ENCODE assay signal across 16 cellular contexts in genomic region chr18:9181275-9181674, GRCh38.
"Had no signal": no experiment of that assay in that cellular context is flagged by ENCODE, and none has a peak within 500 bp of the region (broad histone marks: within the 10 kb centered on the region; RNA-seq: fewer than 3 reads in every experiment).

No MANE protein-coding gene starts in this region.

- H3K27me3 ChIP-seq: body of pancreas, testis had no signal

- H3K9me3 ChIP-seq: body of pancreas, mucosa of descending colon, psoas muscle, testis had no signal

- H3K4me3 ChIP-seq: body of pancreas, mucosa of descending colon, psoas muscle, testis had no signal

- DNase-seq: activated CD4-positive, alpha-beta T cell treated with anti-CD3 and anti-CD28 coated beads for 4 hours; activated naive CD4-positive, alpha-beta T cell treated with anti-CD3 and anti-CD28 coated beads, Interleukin-2, amount 10 ng/mL, durations not matched to agents 7 days and 5 days; amniotic stem cell; body of pancreas; central memory CD4-positive, alpha-beta T cell; endodermal cell; glutamatergic neuron; left cardiac atrium; mucosa of descending colon; psoas muscle; stimulated activated CD4-positive, alpha-beta T cell treated with anti-CD3 and anti-CD28 coated beads, Interleukin-12 subunit alpha, Interleukin-12 subunit beta, amount 100 ng/mL, for 4 hours; stimulated activated naive CD8-positive, alpha-beta T cell treated with anti-CD3 and anti-CD28 coated beads, Interleukin-15, amount 100 ng/mL, for 72 hours; testis had no signal

- H3K9me3 Mint-ChIP-seq: activated naive CD4-positive, alpha-beta T cell treated with anti-CD3 and anti-CD28 coated beads, Interleukin-2, amount 10 ng/mL, durations not matched to agents 7 days and 5 days; activated T-helper 2 cell treated with anti-CD3 and anti-CD28 coated beads, Interferon-gamma antibody, Interleukin-2, Interleukin-4, amounts not matched to agents 10 μg/mL and 5 μg/mL and 100 μg/mL, durations not matched to agents 14 hours and 24 hours and 36 hours; endodermal cell had no signal

- H3K27me3 Mint-ChIP-seq: activated naive CD4-positive, alpha-beta T cell treated with anti-CD3 and anti-CD28 coated beads, Interleukin-2, amount 10 ng/mL, durations not matched to agents 7 days and 5 days; stimulated activated naive CD8-positive, alpha-beta T cell treated with anti-CD3 and anti-CD28 coated beads, Interleukin-15, amount 100 ng/mL, for 72 hours had no signal

- H3K27ac ChIP-seq: body of pancreas, psoas muscle, testis, VCaP had no signal

- H3K4me3 Mint-ChIP-seq: activated naive CD4-positive, alpha-beta T cell treated with anti-CD3 and anti-CD28 coated beads, Interleukin-2, amount 10 ng/mL, durations not matched to agents 7 days and 5 days; endodermal cell; nephron; stimulated activated naive CD8-positive, alpha-beta T cell treated with anti-CD3 and anti-CD28 coated beads, Interleukin-15, amount 100 ng/mL, for 72 hours had no signal

- H3K4me1 ChIP-seq: testis had no signal

- H3K27ac Mint-ChIP-seq: activated naive CD4-positive, alpha-beta T cell treated with anti-CD3 and anti-CD28 coated beads, Interleukin-2, amount 10 ng/mL, durations not matched to agents 7 days and 5 days; activated T-helper 2 cell treated with anti-CD3 and anti-CD28 coated beads, Interferon-gamma antibody, Interleukin-2, Interleukin-4, amounts not matched to agents 10 μg/mL and 5 μg/mL and 100 μg/mL, durations not matched to agents 14 hours and 24 hours and 36 hours; endodermal cell; nephron; stimulated activated naive CD8-positive, alpha-beta T cell treated with anti-CD3 and anti-CD28 coated beads, Interleukin-15, amount 100 ng/mL, for 72 hours had no signal

- H3K4me1 Mint-ChIP-seq: endodermal cell, nephron had no signal

- ATAC-seq: body of pancreas; left cardiac atrium; mucosa of descending colon; psoas muscle; stimulated activated naive CD8-positive, alpha-beta T cell treated with anti-CD3 and anti-CD28 coated beads, Interleukin-15, amount 100 ng/mL, for 72 hours had no signal
